Comparison of ENCODE assay signal across 24 cellular contexts in genomic region chr7:102080003-102080361, GRCh38.
DNase-seq lines count a peak whose midpoint lies in the region; ATAC-seq and TF ChIP-seq lines count a peak whose summit lies in the region.
"Had no signal": no experiment of that assay in that cellular context is flagged by ENCODE, and none has a peak within 500 bp of the region (broad histone marks: within the 10 kb centered on the region; RNA-seq: fewer than 3 reads in every experiment).

No MANE protein-coding gene starts in this region.

- no peaks in the 10 kb centered on the region for H3K9me2 ChIP-seq in GM23248 (ENCODE audit: insufficient read depth)

- H4K20me1 ChIP-seq in GM23248 (ENCODE audit: insufficient read depth): no peaks in the 10 kb centered on the region

- H3K9me3 Mint-ChIP-seq in brain: peaks cover 0 to 23% (median 10%) of the 10 kb centered on the region in 5 experiments
- H3K9me3 Mint-ChIP-seq in stimulated activated naive B cell treated with anti-CD40 and anti-IgM and Interleukin-4, amounts not matched to agents 10 μg/mL and 1 μg/mL and 100 μg/mL, for 72 hours: peaks cover 0 to 3% of the 10 kb centered on the region in 2 donors
- H3K9me3 Mint-ChIP-seq in activated CD8-positive, alpha-beta memory T cell treated with anti-CD3 and anti-CD28 coated beads, Interleukin-2, amount 10 ng/mL, durations not matched to agents 7 days and 5 days (ENCODE audit: low read depth): peaks cover 4% of the 10 kb centered on the region

- in situ Hi-C loops in GM23248 (cut with MboI): no loop called here

- H3K79me2 ChIP-seq in GM23248 (ENCODE audit: insufficient read depth): no peaks in the 10 kb centered on the region

- 97% methylated on average over 17 of the region's 17 CpGs for WGBS in GM23248 (ENCODE audit: low coverage in 1 of 2, low lambda C conversion rate in 2 of 2, missing lambda C conversion rate in 2 of 2), 2 experiments

- H3K27ac ChIP-seq in GM23248: no peak overlapping the region
- H3K27ac ChIP-seq: SK-N-MC, thyroid gland had no signal

- H3K27me3 Mint-ChIP-seq in brain: peaks cover 4% of the 10 kb centered on the region
- H3K27me3 Mint-ChIP-seq in stimulated activated naive B cell treated with anti-CD40 and anti-IgM and Interleukin-4, amounts not matched to agents 10 μg/mL and 1 μg/mL and 100 μg/mL, for 72 hours: no peaks in the 10 kb centered on the region
- H3K27me3 Mint-ChIP-seq in activated CD8-positive, alpha-beta memory T cell treated with anti-CD3 and anti-CD28 coated beads, Interleukin-2, amount 10 ng/mL, durations not matched to agents 7 days and 5 days: no peaks in the 10 kb centered on the region
- H3K27me3 Mint-ChIP-seq: dendritic cell treated with granulocyte-macrophage colony-stimulating factor and Interleukin-4, amounts not matched to agents 40 ng/mL and 50 ng/mL, for 4 days had no signal

- H3K36me3 ChIP-seq in GM23248 (ENCODE audit: low read depth): peaks cover 7% of the 10 kb centered on the region; the same call in 1 of the 2 replicates
- H3K36me3 ChIP-seq: adrenal gland, thyroid gland had no signal

- no peaks in the 10 kb centered on the region for H3K4me1 ChIP-seq in GM23248 (ENCODE audit: insufficient read depth)
- H3K4me1 ChIP-seq: adrenal gland, thyroid gland had no signal

- no peaks in the 10 kb centered on the region for H3K9me3 ChIP-seq in GM23248 (ENCODE audit: low read depth)
- H3K9me3 ChIP-seq: thyroid gland had no signal

- CTCF ChIA-PET in activated CD8-positive, alpha-beta memory T cell treated with anti-CD3 and anti-CD28 coated beads, Interleukin-2, amount 10 ng/mL, durations not matched to agents 7 days and 5 days (lab: Charles Lee): no interaction called here

- H3K4me2 ChIP-seq in GM23248 (ENCODE audit: unreplicated experiment): no peak overlapping the region

- no peaks in the 10 kb centered on the region for H3K27me3 ChIP-seq in GM23248 (replicated peaks; ENCODE audit: insufficient read depth)
- H3K27me3 ChIP-seq: adrenal gland, thyroid gland had no signal

- H3F3A ChIP-seq in GM23248 (ENCODE audit: insufficient read depth): 0 out of 2 replicates have a peak, but pooled peaks cover 4% of the 10 kb centered on the region

- H3K9ac ChIP-seq in GM23248: no peak overlapping the region

- no peak for ATAC-seq in stimulated activated naive B cell treated with anti-CD40 and anti-IgM and Interleukin-4, amounts not matched to agents 10 μg/mL and 1 μg/mL and 100 μg/mL, for 72 hours (replicated peaks)
- ATAC-seq in activated CD8-positive, alpha-beta memory T cell treated with anti-CD3 and anti-CD28 coated beads, Interleukin-2, amount 10 ng/mL, durations not matched to agents 7 days and 5 days: no peak

- no peak overlapping the region for H2AFZ ChIP-seq in GM23248

- peaks cover 32% of the 10 kb centered on the region for H3K4me1 Mint-ChIP-seq in brain
- H3K4me1 Mint-ChIP-seq in stimulated activated naive B cell treated with anti-CD40 and anti-IgM and Interleukin-4, amounts not matched to agents 10 μg/mL and 1 μg/mL and 100 μg/mL, for 72 hours: peaks cover 15 to 36% of the 10 kb centered on the region in 2 donors
- H3K4me1 Mint-ChIP-seq in activated CD8-positive, alpha-beta memory T cell treated with anti-CD3 and anti-CD28 coated beads, Interleukin-2, amount 10 ng/mL, durations not matched to agents 7 days and 5 days: peaks cover 4% of the 10 kb centered on the region

- H3K4me3 ChIP-seq in GM23248: no peak overlapping the region
- H3K4me3 ChIP-seq: adrenal gland, SK-N-MC, thyroid gland had no signal

- peak overlapping the region in 3 of 5 experiments; percentile 55 to 82 (median 76) for H3K4me3 Mint-ChIP-seq in brain
- no peak overlapping the region for H3K4me3 Mint-ChIP-seq in stimulated activated naive B cell treated with anti-CD40 and anti-IgM and Interleukin-4, amounts not matched to agents 10 μg/mL and 1 μg/mL and 100 μg/mL, for 72 hours
- H3K4me3 Mint-ChIP-seq in activated CD8-positive, alpha-beta memory T cell treated with anti-CD3 and anti-CD28 coated beads, Interleukin-2, amount 10 ng/mL, durations not matched to agents 7 days and 5 days: no peak overlapping the region
- H3K4me3 Mint-ChIP-seq: dendritic cell treated with granulocyte-macrophage colony-stimulating factor and Interleukin-4, amounts not matched to agents 40 ng/mL and 50 ng/mL, for 4 days; T-helper 1 cell treated with Interleukin-12 subunit alpha and Interleukin-12 subunit beta and Interleukin-4 antibody, amounts not matched to agents 30 μg/mL and 1 μg/mL, for 36 hours had no signal

- TF ChIP-seq CTCF in brain (conservative IDR thresholded peaks at IDR 0.05): no peak

- peaks cover 63% of the 10 kb centered on the region for H3K36me3 Mint-ChIP-seq in brain
- peaks cover 28 to 34% of the 10 kb centered on the region in 2 donors for H3K36me3 Mint-ChIP-seq in stimulated activated naive B cell treated with anti-CD40 and anti-IgM and Interleukin-4, amounts not matched to agents 10 μg/mL and 1 μg/mL and 100 μg/mL, for 72 hours
- peaks cover 8% of the 10 kb centered on the region for H3K36me3 Mint-ChIP-seq in activated CD8-positive, alpha-beta memory T cell treated with anti-CD3 and anti-CD28 coated beads, Interleukin-2, amount 10 ng/mL, durations not matched to agents 7 days and 5 days

- DNase-seq in NCI-H526 treated with DMSO at 0.1 percent for 48 hours (lab: John Stamatoyannopoulos, UW) (peak; percentile 67), left kidney (ENCODE audit: low read depth, low spot score) (peak; percentile 71), NCI-H510A treated with DMSO at 0.1 percent for 48 hours (lab: John Stamatoyannopoulos, UW) (no peak), NCI-H446 (lab: John Stamatoyannopoulos, UW) (no peak), GM23248 (no peak)
- DNase-seq in stimulated activated naive B cell treated with anti-CD40 and anti-IgM and Interleukin-4, amounts not matched to agents 10 μg/mL and 1 μg/mL and 100 μg/mL, for 72 hours: no peak
- no peak for DNase-seq in activated CD8-positive, alpha-beta memory T cell treated with anti-CD3 and anti-CD28 coated beads, Interleukin-2, amount 10 ng/mL, durations not matched to agents 7 days and 5 days
- DNase-seq: activated naive CD4-positive, alpha-beta T cell; activated T-cell treated with anti-CD3 and anti-CD28 coated beads, Interleukin-2, amount 50 U/mL, for 48 hours; EL; KG1; mesenchymal stem cell; NCI-H1436 treated with DMSO at 0.1 percent for 48 hours; NCI-H2107; right cardiac atrium; stimulated activated CD4-positive, alpha-beta T cell treated with anti-CD3 and anti-CD28 coated beads, Interleukin-12 subunit alpha, Interleukin-12 subunit beta, amount 100 ng/mL, for 4 hours; stimulated activated CD4-positive, alpha-beta T cell treated with anti-CD3 and anti-CD28 coated beads, Interleukin-4, amount 100 ng/mL, for 4 hours; stimulated activated naive CD4-positive, alpha-beta T cell treated with Interleukin-2 at 50 U/mL for 16 hours; thyroid gland had no signal

- H3K27ac Mint-ChIP-seq in brain: peak overlapping the region in 4 of 5 experiments; percentile 62 to 93 (median 78)
- H3K27ac Mint-ChIP-seq in stimulated activated naive B cell treated with anti-CD40 and anti-IgM and Interleukin-4, amounts not matched to agents 10 μg/mL and 1 μg/mL and 100 μg/mL, for 72 hours: peak overlapping the region; percentile 42
- H3K27ac Mint-ChIP-seq in activated CD8-positive, alpha-beta memory T cell treated with anti-CD3 and anti-CD28 coated beads, Interleukin-2, amount 10 ng/mL, durations not matched to agents 7 days and 5 days: no peak overlapping the region
- H3K27ac Mint-ChIP-seq: dendritic cell treated with granulocyte-macrophage colony-stimulating factor and Interleukin-4, amounts not matched to agents 40 ng/mL and 50 ng/mL, for 4 days; T-helper 1 cell treated with Interleukin-12 subunit alpha and Interleukin-12 subunit beta and Interleukin-4 antibody, amounts not matched to agents 30 μg/mL and 1 μg/mL, for 36 hours had no signal

Comparison
In these comparisons a context has a peak if more than half of its experiments do, and no peak if none do; other contexts are left out.
1. DNase-seq: peak in NCI-H526 treated with DMSO at 0.1 percent for 48 hours (single experiment) and left kidney (single experiment); none in stimulated activated naive B cell treated with anti-CD40 and anti-IgM and Interleukin-4, amounts not matched to agents 10 μg/mL and 1 μg/mL and 100 μg/mL, for 72 hours (single experiment), NCI-H510A treated with DMSO at 0.1 percent for 48 hours (single experiment), NCI-H446 (0 of 2), GM23248 (single experiment) and activated CD8-positive, alpha-beta memory T cell treated with anti-CD3 and anti-CD28 coated beads, Interleukin-2, amount 10 ng/mL, durations not matched to agents 7 days and 5 days (single experiment).
2. H3K4me3 Mint-ChIP-seq: peak in brain (3 of 5); none in stimulated activated naive B cell treated with anti-CD40 and anti-IgM and Interleukin-4, amounts not matched to agents 10 μg/mL and 1 μg/mL and 100 μg/mL, for 72 hours (0 of 2) and activated CD8-positive, alpha-beta memory T cell treated with anti-CD3 and anti-CD28 coated beads, Interleukin-2, amount 10 ng/mL, durations not matched to agents 7 days and 5 days (single experiment).